In the genomic region with DNA sequence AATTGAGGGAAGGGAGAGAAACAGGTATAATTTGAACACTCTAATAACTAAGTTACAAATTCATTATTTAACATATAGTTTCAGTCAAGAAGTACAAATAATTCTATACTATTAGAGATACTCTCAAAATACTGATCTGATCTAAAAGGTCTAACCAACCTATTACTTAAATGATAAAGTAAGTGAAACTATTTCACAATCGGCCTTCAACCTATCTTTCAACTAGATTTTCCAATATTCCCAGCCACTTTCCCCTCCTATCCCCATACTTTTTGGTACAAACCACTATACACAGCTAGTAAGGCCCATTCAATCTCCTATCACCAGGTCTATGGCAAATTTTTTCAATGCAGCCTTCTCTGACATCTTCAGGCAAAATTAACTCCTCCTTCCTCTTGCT, we compare ENCODE assay signal across 19 cellular contexts.
"Had no signal": no experiment of that assay in that cellular context is flagged by ENCODE, and none has a peak within 500 bp of the region (broad histone marks: within the 10 kb centered on the region; RNA-seq: fewer than 3 reads in every experiment).

No MANE protein-coding gene starts in this region.

- DNase-seq: activated CD4-positive, alpha-beta T cell treated with anti-CD3 and anti-CD28 coated beads, Interleukin-2, amount 50 U/mL, for 4 hours; activated naive CD8-positive, alpha-beta T cell treated with anti-CD3 and anti-CD28 coated beads, Interleukin-2, amount 10 ng/mL, durations not matched to agents 7 days and 5 days; amygdala; caudate nucleus; colonic mucosa; gastrocnemius medialis; head of caudate nucleus; kidney; pancreas; stimulated activated CD4-positive, alpha-beta T cell treated with anti-CD3 and anti-CD28 coated beads, Interleukin-4, amount 100 ng/mL, for 1 hour; testis; WERI-Rb-1 had no signal

- H3K27ac ChIP-seq: colonic mucosa, gastrocnemius medialis, pancreas, testis, WERI-Rb-1 had no signal

- H3K9me3 Mint-ChIP-seq: activated naive CD8-positive, alpha-beta T cell treated with anti-CD3 and anti-CD28 coated beads, Interleukin-2, amount 10 ng/mL, durations not matched to agents 7 days and 5 days; brain had no signal

- H3K27me3 Mint-ChIP-seq: activated naive CD8-positive, alpha-beta T cell treated with anti-CD3 and anti-CD28 coated beads, Interleukin-2, amount 10 ng/mL, durations not matched to agents 7 days and 5 days; brain; type B pancreatic cell had no signal

- H3K36me3 ChIP-seq: colonic mucosa, gastrocnemius medialis, neutrophil, pancreas, WERI-Rb-1 had no signal

- H3K27ac Mint-ChIP-seq: activated naive CD8-positive, alpha-beta T cell treated with anti-CD3 and anti-CD28 coated beads, Interleukin-2, amount 10 ng/mL, durations not matched to agents 7 days and 5 days; type B pancreatic cell had no signal

- ATAC-seq: gastrocnemius medialis, left lobe of liver, sciatic nerve had no signal

- H3K27me3 ChIP-seq: colonic mucosa, gastrocnemius medialis, neutrophil, pancreas, testis had no signal

- H3K9me3 ChIP-seq: colonic mucosa, gastrocnemius medialis, neutrophil, pancreas, testis had no signal

- H3K4me3 Mint-ChIP-seq: activated naive CD8-positive, alpha-beta T cell treated with anti-CD3 and anti-CD28 coated beads, Interleukin-2, amount 10 ng/mL, durations not matched to agents 7 days and 5 days; type B pancreatic cell had no signal

- H3K4me2 ChIP-seq: smooth muscle cell had no signal

- H3K36me3 Mint-ChIP-seq: brain had no signal

- H3K4me3 ChIP-seq: colonic mucosa, gastrocnemius medialis, lung, pancreas, smooth muscle cell, testis had no signal
